17 cellular contexts compared by ENCODE assay signal in the genomic region with DNA sequence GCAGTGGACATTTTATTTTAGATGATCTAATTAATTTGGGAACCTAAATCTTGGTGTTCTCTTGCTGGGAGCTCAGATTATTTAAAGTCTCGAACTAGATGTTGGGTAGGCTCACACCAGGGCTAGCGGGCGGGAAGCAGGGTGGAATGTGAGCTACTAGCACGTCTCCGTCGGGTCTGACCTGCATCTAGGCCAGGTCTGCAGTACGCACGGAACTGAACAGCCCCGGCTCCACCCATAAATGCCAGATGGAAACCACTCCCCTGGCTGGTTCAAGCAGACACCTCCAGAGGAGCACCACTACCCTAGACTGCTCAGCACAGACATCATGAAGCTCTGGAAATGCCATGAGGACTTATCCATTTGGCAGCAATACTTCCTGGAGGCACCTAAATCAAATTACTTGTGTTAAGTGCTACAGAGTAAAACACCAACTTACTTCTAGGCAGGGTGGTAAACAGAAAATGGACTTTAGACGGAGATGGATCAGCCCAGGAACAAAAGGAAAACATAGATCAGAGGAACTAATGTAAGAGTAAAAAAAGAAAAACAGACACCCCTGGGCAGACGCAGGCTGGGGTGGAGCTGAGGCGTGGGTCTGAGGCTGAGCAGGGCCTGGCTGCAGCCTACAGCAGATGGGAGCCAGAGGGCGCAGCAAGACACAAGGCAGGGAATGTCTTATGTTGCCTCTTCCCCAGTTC. TPM values are rescaled to one million over a fixed set of nuclear protein-coding genes. Genes with fewer than 3 reads are reported as not detected.
DNase-seq lines count a peak whose midpoint lies in the region; ATAC-seq and TF ChIP-seq lines count a peak whose summit lies in the region.
"Had no signal": no experiment of that assay in that cellular context is flagged by ENCODE, and none has a peak within 500 bp of the region (broad histone marks: within the 10 kb centered on the region; RNA-seq: fewer than 3 reads in every experiment).

No MANE protein-coding gene starts in this region.

- H3K4me1 ChIP-seq in BLaER1: no peaks in the 10 kb centered on the region
- no peaks in the 10 kb centered on the region for H3K4me1 ChIP-seq in spleen
- H3K4me1 ChIP-seq: BLaER1 treated with 17β-estradiol and CSF1 and Interleukin-3, amounts not matched to agents 10 nM and 100 nM had no signal

- no peak overlapping the region for H3K9ac ChIP-seq in BLaER1
- H3K9ac ChIP-seq: BLaER1 treated with 17β-estradiol and CSF1 and Interleukin-3, amounts not matched to agents 10 nM and 100 nM had no signal

- ATAC-seq in WTC11: peak; percentile 36; the same call in 1 of the 2 replicates
- no peak for ATAC-seq in HG02973 (IDR thresholded peaks at IDR 0.05; ENCODE audit: unreplicated experiment)
- ATAC-seq: GM12878, GM23338 had no signal

- no peak overlapping the region for H3K4me2 ChIP-seq in BLaER1
- H3K4me2 ChIP-seq: BLaER1 treated with 17β-estradiol and CSF1 and Interleukin-3, amounts not matched to agents 10 nM and 100 nM; GM23338 had no signal

- H4K20me1 ChIP-seq in BLaER1: no peaks in the 10 kb centered on the region
- H4K20me1 ChIP-seq: BLaER1 treated with 17β-estradiol and CSF1 and Interleukin-3, amounts not matched to agents 10 nM and 100 nM had no signal

- H3K27me3 Mint-ChIP-seq in WTC11 (ENCODE audit: low read depth) (no peaks in the 10 kb centered on the region), glutamatergic neuron (ENCODE audit: unreplicated experiment) (peaks cover 3% of the 10 kb centered on the region)
- H3K27me3 Mint-ChIP-seq: CD4-positive, alpha-beta T cell had no signal

- POLR2A ChIA-PET in WTC11 (lab: Charles Lee): no interaction called here

- H3K9me3 Mint-ChIP-seq in WTC11 (peaks cover 40% of the 10 kb centered on the region), glutamatergic neuron (ENCODE audit: unreplicated experiment) (peaks cover 37% of the 10 kb centered on the region)

- H3K4me3 ChIP-seq in BLaER1: peak overlapping the region; percentile 7; the same call in 1 of the 2 replicates
- H3K4me3 ChIP-seq in spleen: no peak overlapping the region
- H3K4me3 ChIP-seq: GM12878, GM23338 had no signal

- DNase-seq in WTC11 (ENCODE audit: low spot score) (no peak), glutamatergic neuron (no peak), spleen (peak; percentile 48), NCI-H2196 treated with DMSO at 0.1 percent for 48 hours (lab: John Stamatoyannopoulos, UW; ENCODE audit: unreplicated experiment) (no peak), UCSD-AML1 (lab: John Stamatoyannopoulos, UW; ENCODE audit: unreplicated experiment) (no peak)
- DNase-seq: 8988T; AML-193; Calu3; CD4-positive, alpha-beta T cell; DMS 273 treated with DMSO at 0.1 percent for 48 hours; H7 had no signal

- H3K27me3 ChIP-seq in BLaER1: no peaks in the 10 kb centered on the region
- no peaks in the 10 kb centered on the region for H3K27me3 ChIP-seq in spleen (replicated peaks in 1 of 7)
- H3K27me3 ChIP-seq: BLaER1 treated with 17β-estradiol and CSF1 and Interleukin-3, amounts not matched to agents 10 nM and 100 nM had no signal

- H3K4me1 Mint-ChIP-seq in WTC11 (no peaks in the 10 kb centered on the region), glutamatergic neuron (ENCODE audit: low read depth, unreplicated experiment) (no peaks in the 10 kb centered on the region)
- H3K4me1 Mint-ChIP-seq: GM23338 had no signal

- TF ChIP-seq CTCF in WTC11 (IDR thresholded peaks at IDR 0.05): no peak
- TF ChIP-seq CTCF in glutamatergic neuron (IDR thresholded peaks at IDR 0.05; ENCODE audit: partially characterized antibody, unreplicated experiment): no peak
- TF ChIP-seq CTCF in spleen (IDR thresholded peaks at IDR 0.05 in 8 of 11, conservative IDR thresholded peaks at IDR 0.05 in 3 of 11): no peak

- H3K9me3 ChIP-seq in BLaER1 (peaks cover 100% of the 10 kb centered on the region), spleen (peaks cover 6 to 100% (median 98%) of the 10 kb centered on the region in 8 donors)

- intact Hi-C loops in spleen (cut with DNase I; ENCODE audit: low total_unique reads): no loop called here

- no peak overlapping the region for H3K27ac Mint-ChIP-seq in WTC11
- H3K27ac Mint-ChIP-seq in glutamatergic neuron (ENCODE audit: unreplicated experiment): no peak overlapping the region
- H3K27ac Mint-ChIP-seq: CD4-positive, alpha-beta T cell; GM23338 had no signal

- CTCF ChIA-PET in WTC11 (lab: Charles Lee): no interaction called here

- H3K36me3 Mint-ChIP-seq in WTC11: peaks cover 66% of the 10 kb centered on the region
- peaks cover 58% of the 10 kb centered on the region for H3K36me3 Mint-ChIP-seq in glutamatergic neuron (ENCODE audit: unreplicated experiment)

- no peak overlapping the region for H3K4me3 Mint-ChIP-seq in WTC11
- peak overlapping the region; percentile 8 for H3K4me3 Mint-ChIP-seq in glutamatergic neuron (ENCODE audit: unreplicated experiment)
- H3K4me3 Mint-ChIP-seq: CD4-positive, alpha-beta T cell; GM23338 had no signal

- peaks cover 100% of the 10 kb centered on the region for H3K36me3 ChIP-seq in BLaER1
- peaks cover 11 to 94% (median 78%) of the 10 kb centered on the region in 6 donors for H3K36me3 ChIP-seq in spleen

- no peak overlapping the region for H3K27ac ChIP-seq in BLaER1
- no peak overlapping the region for H3K27ac ChIP-seq in spleen
- H3K27ac ChIP-seq: BLaER1 treated with 17β-estradiol and CSF1 and Interleukin-3, amounts not matched to agents 10 nM and 100 nM had no signal

- 95 to 99% (median 97%) methylated on average over 13 of the region's 13 CpGs for WGBS in spleen, 5 donors

- no peak for TF ChIP-seq POLR2A in spleen (IDR thresholded peaks at IDR 0.05)

TF ChIP-seq in WTC11, 78 proteins besides CTCF, POLR2A, EP300 and RAD21 (continues in another document):
- TF ChIP-seq, protein P1, sequence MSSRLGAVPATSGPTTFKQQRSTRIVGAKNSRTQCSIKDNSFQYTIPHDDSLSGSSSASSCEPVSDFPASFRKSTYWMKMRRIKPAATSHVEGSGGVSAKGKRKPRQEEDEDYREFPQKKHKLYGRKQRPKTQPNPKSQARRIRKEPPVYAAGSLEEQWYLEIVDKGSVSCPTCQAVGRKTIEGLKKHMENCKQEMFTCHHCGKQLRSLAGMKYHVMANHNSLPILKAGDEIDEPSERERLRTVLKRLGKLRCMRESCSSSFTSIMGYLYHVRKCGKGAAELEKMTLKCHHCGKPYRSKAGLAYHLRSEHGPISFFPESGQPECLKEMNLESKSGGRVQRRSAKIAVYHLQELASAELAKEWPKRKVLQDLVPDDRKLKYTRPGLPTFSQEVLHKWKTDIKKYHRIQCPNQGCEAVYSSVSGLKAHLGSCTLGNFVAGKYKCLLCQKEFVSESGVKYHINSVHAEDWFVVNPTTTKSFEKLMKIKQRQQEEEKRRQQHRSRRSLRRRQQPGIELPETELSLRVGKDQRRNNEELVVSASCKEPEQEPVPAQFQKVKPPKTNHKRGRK (CRISPR knock-in tag; IDR thresholded peaks at IDR 0.05; ENCODE audit: borderline replicate concordance): no peak
- no peak for TF ChIP-seq ZNF416 (CRISPR knock-in tag; IDR thresholded peaks at IDR 0.05)
- TF ChIP-seq, protein P2, sequence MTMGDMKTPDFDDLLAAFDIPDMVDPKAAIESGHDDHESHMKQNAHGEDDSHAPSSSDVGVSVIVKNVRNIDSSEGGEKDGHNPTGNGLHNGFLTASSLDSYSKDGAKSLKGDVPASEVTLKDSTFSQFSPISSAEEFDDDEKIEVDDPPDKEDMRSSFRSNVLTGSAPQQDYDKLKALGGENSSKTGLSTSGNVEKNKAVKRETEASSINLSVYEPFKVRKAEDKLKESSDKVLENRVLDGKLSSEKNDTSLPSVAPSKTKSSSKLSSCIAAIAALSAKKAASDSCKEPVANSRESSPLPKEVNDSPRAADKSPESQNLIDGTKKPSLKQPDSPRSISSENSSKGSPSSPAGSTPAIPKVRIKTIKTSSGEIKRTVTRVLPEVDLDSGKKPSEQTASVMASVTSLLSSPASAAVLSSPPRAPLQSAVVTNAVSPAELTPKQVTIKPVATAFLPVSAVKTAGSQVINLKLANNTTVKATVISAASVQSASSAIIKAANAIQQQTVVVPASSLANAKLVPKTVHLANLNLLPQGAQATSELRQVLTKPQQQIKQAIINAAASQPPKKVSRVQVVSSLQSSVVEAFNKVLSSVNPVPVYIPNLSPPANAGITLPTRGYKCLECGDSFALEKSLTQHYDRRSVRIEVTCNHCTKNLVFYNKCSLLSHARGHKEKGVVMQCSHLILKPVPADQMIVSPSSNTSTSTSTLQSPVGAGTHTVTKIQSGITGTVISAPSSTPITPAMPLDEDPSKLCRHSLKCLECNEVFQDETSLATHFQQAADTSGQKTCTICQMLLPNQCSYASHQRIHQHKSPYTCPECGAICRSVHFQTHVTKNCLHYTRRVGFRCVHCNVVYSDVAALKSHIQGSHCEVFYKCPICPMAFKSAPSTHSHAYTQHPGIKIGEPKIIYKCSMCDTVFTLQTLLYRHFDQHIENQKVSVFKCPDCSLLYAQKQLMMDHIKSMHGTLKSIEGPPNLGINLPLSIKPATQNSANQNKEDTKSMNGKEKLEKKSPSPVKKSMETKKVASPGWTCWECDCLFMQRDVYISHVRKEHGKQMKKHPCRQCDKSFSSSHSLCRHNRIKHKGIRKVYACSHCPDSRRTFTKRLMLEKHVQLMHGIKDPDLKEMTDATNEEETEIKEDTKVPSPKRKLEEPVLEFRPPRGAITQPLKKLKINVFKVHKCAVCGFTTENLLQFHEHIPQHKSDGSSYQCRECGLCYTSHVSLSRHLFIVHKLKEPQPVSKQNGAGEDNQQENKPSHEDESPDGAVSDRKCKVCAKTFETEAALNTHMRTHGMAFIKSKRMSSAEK (CRISPR knock-in tag; IDR thresholded peaks at IDR 0.05; ENCODE audit: borderline replicate concordance): no peak

RNA-seq across cellular contexts. Expression of a gene that starts 10.2 kb away (rescaled TPM):
- 15.7 to 21.1 TPM (median 18.3 TPM) in 3 replicates for total RNA-seq in WTC11 (2021)
- 21.7 TPM for total RNA-seq in glutamatergic neuron (ENCODE audit: unreplicated experiment)
- 10 to 100 TPM; 11.0 to 18.9 (median 12.5) TPM for total RNA-seq in spleen
- 1 to 10 TPM; 1.6 to 3.3 (median 1.9) TPM for polyA plus RNA-seq in spleen
- total RNA-seq: HT-29 had no signal

RNA-seq across cellular contexts. Expression of a gene that starts 40.2 kb away (rescaled TPM):
- 11.9 to 14.6 TPM (median 13.5 TPM) in 3 replicates for total RNA-seq in WTC11 (2021)
- total RNA-seq in glutamatergic neuron (ENCODE audit: unreplicated experiment): 15.9 TPM
- total RNA-seq in spleen: 10 to 100 TPM; 13.2 to 28.7 (median 20.6) TPM
- polyA plus RNA-seq in spleen: 1 to 10 TPM; 4.0 to 6.1 (median 5.6) TPM

RNA-seq across cellular contexts. Expression of a gene that starts 58.6 kb away (rescaled TPM):
- total RNA-seq in WTC11 (2021): 50.2 to 58.7 TPM (median 53.9 TPM) in 3 replicates
- 90.7 TPM for total RNA-seq in glutamatergic neuron (ENCODE audit: unreplicated experiment)
- total RNA-seq in spleen: 10 to 100 TPM; 60.4 to 87.2 (median 68.1) TPM
- 10 to 100 TPM; 26.7 to 46.1 (median 41.8) TPM for polyA plus RNA-seq in spleen
